Comparison of ENCODE assay signal across 15 cellular contexts in genomic region chr20:15867899-15868298, GRCh38.
DNase-seq lines count a peak whose midpoint lies in the region; ATAC-seq and TF ChIP-seq lines count a peak whose summit lies in the region.
"Had no signal": no experiment of that assay in that cellular context is flagged by ENCODE, and none has a peak within 500 bp of the region (broad histone marks: within the 10 kb centered on the region; RNA-seq: fewer than 3 reads in every experiment).

No MANE protein-coding gene starts in this region.

- H4K20me1 ChIP-seq in H9 (ENCODE audit: control insufficient read depth, insufficient read depth, insufficient read length): no peaks in the 10 kb centered on the region

- H2BK15ac ChIP-seq in H9 (ENCODE audit: low read depth, low read length): no peak overlapping the region

- ATAC-seq in Panc1 (no peak), lower lobe of right lung (no peak)
- ATAC-seq: activated naive CD4-positive, alpha-beta T cell treated with anti-CD3 and anti-CD28 coated beads, Interleukin-2, amount 50 U/mL, for 72 hours; T-cell had no signal

- H3T11ph ChIP-seq in H9 (ENCODE audit: low read length): no peak overlapping the region

- no peak overlapping the region for H2BK5ac ChIP-seq in H9 (ENCODE audit: insufficient read length, low read length)

- H3K27ac Mint-ChIP-seq in H9: no peak overlapping the region
- H3K27ac Mint-ChIP-seq: activated naive CD4-positive, alpha-beta T cell treated with anti-CD3 and anti-CD28 coated beads, Interleukin-2, amount 50 U/mL, for 72 hours; T-cell had no signal

- H3K23me2 ChIP-seq in H9 (ENCODE audit: insufficient read length, low read depth, low read length, poor library complexity, severe bottlenecking): no peaks in the 10 kb centered on the region

- H3K27me3 ChIP-seq in H9 (ENCODE audit: insufficient read depth, low read length): no peaks in the 10 kb centered on the region
- no peaks in the 10 kb centered on the region for H3K27me3 ChIP-seq in Panc1 (ENCODE audit: control insufficient read depth, insufficient read depth, low read length)
- no peaks in the 10 kb centered on the region for H3K27me3 ChIP-seq in lower lobe of right lung (ENCODE audit: low read depth)
- H3K27me3 ChIP-seq: cardiac muscle cell, tibial artery had no signal

- DNase-seq in AG09309 (ENCODE audit: low read depth) (no peak), H9 (no peak), Panc1 (ENCODE audit: low read depth, low spot score) (no peak), iPS DF 19.7 (ENCODE audit: low read depth, low spot score) (peak; percentile 12), activated T-cell treated with anti-CD3 and anti-CD28 coated beads for 4 hours (no peak), lower lobe of right lung (no peak), NCI-H1694 (lab: John Stamatoyannopoulos, UW) (no peak), NCI-H510A treated with DMSO at 0.1 percent for 48 hours (lab: John Stamatoyannopoulos, UW) (no peak)
- DNase-seq: activated CD4-positive, CD25-positive, alpha-beta regulatory T cell treated with anti-CD3 and anti-CD28 coated beads, Interleukin-2, amount 50 U/mL, for 72 hours; kidney; NCI-H1930; T-cell; tibial artery had no signal

- no peak overlapping the region for H2BK120ac ChIP-seq in H9 (ENCODE audit: low read depth, low read length, poor library complexity, severe bottlenecking)

- H3K4me3 ChIP-seq in AG09309 (ENCODE audit: control insufficient read depth, low read depth, low read length): no peak overlapping the region
- no peak overlapping the region for H3K4me3 ChIP-seq in Panc1 (ENCODE audit: low read depth in 2 of 2, low read length in 2 of 2)
- no peak overlapping the region for H3K4me3 ChIP-seq in lower lobe of right lung
- H3K4me3 ChIP-seq: cardiac muscle cell, tibial artery had no signal

- H3K4me1 Mint-ChIP-seq in H9: peaks cover 8% of the 10 kb centered on the region in 2 experiments; a peak in 3 of 4 replicates
- H3K4me1 Mint-ChIP-seq: T-cell had no signal

- TF ChIP-seq CTCF in AG09309 (IDR thresholded peaks at IDR 0.05; ENCODE audit: control insufficient read depth, insufficient read depth, low read depth, low read length, missing control alignments) (peak; percentile 20), H9 (conservative IDR thresholded peaks at IDR 0.05) (peak; percentile 58), Panc1 (IDR thresholded peaks at IDR 0.05) (0 out of 2 replicates have a peak, but pooled peaks have one; percentile 22), lower lobe of right lung (IDR thresholded peaks at IDR 0.05) (no peak)

- no peak overlapping the region for H3K4me2 ChIP-seq in H9 (ENCODE audit: insufficient read depth, insufficient read length, low read length)

- H2BK12ac ChIP-seq in H9 (ENCODE audit: insufficient read length, low read depth, low read length): no peak overlapping the region

- H3K14ac ChIP-seq in H9 (ENCODE audit: insufficient read depth, low read length): no peak overlapping the region

- H3K9me3 ChIP-seq in H9 (ENCODE audit: control insufficient read depth, low read depth, low read length): no peaks in the 10 kb centered on the region
- no peaks in the 10 kb centered on the region for H3K9me3 ChIP-seq in Panc1 (ENCODE audit: control insufficient read depth, insufficient read depth, low read depth, low read length)
- H3K9me3 ChIP-seq in lower lobe of right lung: no peaks in the 10 kb centered on the region
- H3K9me3 ChIP-seq: tibial artery had no signal

- H3K23ac ChIP-seq in H9 (ENCODE audit: insufficient read length, low read depth, low read length): no peak overlapping the region

- H3K4me3 Mint-ChIP-seq in H9: no peak overlapping the region
- H3K4me3 Mint-ChIP-seq: T-cell had no signal

- intact Hi-C loops in Panc1 (cut with micrococcal nuclease; ENCODE audit: unreplicated experiment) (no loop called here), lower lobe of right lung (cut with DNase I) (no loop called here)

- H3K18ac ChIP-seq in H9 (ENCODE audit: insufficient read length, low read depth, low read length): no peak overlapping the region

- H3K9me3 Mint-ChIP-seq in H9: peaks cover 4 to 11% of the 10 kb centered on the region in 2 experiments; a peak in 3 of 5 replicates

- no peak overlapping the region for H3K56ac ChIP-seq in H9 (ENCODE audit: insufficient read length, low read depth, low read length)

- no peak overlapping the region for H3K9ac ChIP-seq in H9 (ENCODE audit: extremely low read depth, insufficient read length, low read length)

- H3K79me1 ChIP-seq in H9 (ENCODE audit: insufficient read depth, low read depth, low read length, poor library complexity, severe bottlenecking): no peaks in the 10 kb centered on the region

- no peaks in the 10 kb centered on the region for H3K27me3 Mint-ChIP-seq in H9 (ENCODE audit: low read depth)
- H3K27me3 Mint-ChIP-seq: T-cell had no signal

- H4K5ac ChIP-seq in H9 (ENCODE audit: insufficient read length, low read depth, low read length): no peak overlapping the region

- H2AFZ ChIP-seq in H9 (ENCODE audit: low read length): peak overlapping the region; percentile 27

- no TSS peak for BruUV-seq in Panc1 (replicated peaks; lab: Mats Ljungman, UMichigan)

- POLR2A ChIA-PET in Panc1 (lab: Charles Lee): no interaction called here

- no peak overlapping the region for H4K91ac ChIP-seq in H9 (ENCODE audit: insufficient read length, low read depth, low read length)

- CTCF ChIA-PET in Panc1 (lab: Charles Lee): no interaction called here

- H3K36me3 Mint-ChIP-seq in H9 (ENCODE audit: insufficient read depth in 1 of 3, low read depth in 3 of 3): peaks cover 0 to 4% (median 0%) of the 10 kb centered on the region in 3 experiments; a peak in 1 of 7 replicates
- H3K36me3 Mint-ChIP-seq: activated naive CD4-positive, alpha-beta T cell treated with anti-CD3 and anti-CD28 coated beads, Interleukin-2, amount 50 U/mL, for 72 hours; T-cell had no signal

- H3K4me1 ChIP-seq in H9 (ENCODE audit: insufficient read depth, low read length) (no peaks in the 10 kb centered on the region), Panc1 (ENCODE audit: control insufficient read depth, insufficient read depth, low read length) (no peaks in the 10 kb centered on the region), lower lobe of right lung (no peaks in the 10 kb centered on the region)
- H3K4me1 ChIP-seq: tibial artery had no signal

- no peak overlapping the region for H2BK20ac ChIP-seq in H9 (ENCODE audit: low read depth, low read length, poor library complexity, severe bottlenecking)

- no peak overlapping the region for H3K27ac ChIP-seq in H9 (ENCODE audit: insufficient read length, low read depth, low read length)
- H3K27ac ChIP-seq in Panc1 (ENCODE audit: low read length): no peak overlapping the region
- H3K27ac ChIP-seq in lower lobe of right lung: no peak overlapping the region
- H3K27ac ChIP-seq: cardiac muscle cell, tibial artery had no signal

- H4K8ac ChIP-seq in H9 (replicated peaks; ENCODE audit: insufficient read length, low read depth, low read length): no peak overlapping the region

- no peak overlapping the region for H3K4ac ChIP-seq in H9 (ENCODE audit: low read depth, low read length)

- in situ Hi-C loops in Panc1 (cut with HindIII; ENCODE audit: low pct_unique_long_range_greater_than_20kb, low sequenced_read_pairs): no loop called here

- WGBS in H9 (ENCODE audit: extremely low coverage, insufficient read length, low lambda C conversion rate): no CpG with 5 or more reads among the region's 4 CpGs

- H3K36me3 ChIP-seq in Panc1 (ENCODE audit: control insufficient read depth, insufficient read depth, low read length) (no peaks in the 10 kb centered on the region), lower lobe of right lung (no peaks in the 10 kb centered on the region)
- H3K36me3 ChIP-seq: cardiac muscle cell, tibial artery had no signal

- H3K79me2 ChIP-seq in H9 (ENCODE audit: insufficient read depth, low read length): no peaks in the 10 kb centered on the region

- H2AK5ac ChIP-seq in H9 (ENCODE audit: insufficient read length, low read length): no peak overlapping the region
